ENCODE assay signal across 9 cellular contexts in the genomic region with DNA sequence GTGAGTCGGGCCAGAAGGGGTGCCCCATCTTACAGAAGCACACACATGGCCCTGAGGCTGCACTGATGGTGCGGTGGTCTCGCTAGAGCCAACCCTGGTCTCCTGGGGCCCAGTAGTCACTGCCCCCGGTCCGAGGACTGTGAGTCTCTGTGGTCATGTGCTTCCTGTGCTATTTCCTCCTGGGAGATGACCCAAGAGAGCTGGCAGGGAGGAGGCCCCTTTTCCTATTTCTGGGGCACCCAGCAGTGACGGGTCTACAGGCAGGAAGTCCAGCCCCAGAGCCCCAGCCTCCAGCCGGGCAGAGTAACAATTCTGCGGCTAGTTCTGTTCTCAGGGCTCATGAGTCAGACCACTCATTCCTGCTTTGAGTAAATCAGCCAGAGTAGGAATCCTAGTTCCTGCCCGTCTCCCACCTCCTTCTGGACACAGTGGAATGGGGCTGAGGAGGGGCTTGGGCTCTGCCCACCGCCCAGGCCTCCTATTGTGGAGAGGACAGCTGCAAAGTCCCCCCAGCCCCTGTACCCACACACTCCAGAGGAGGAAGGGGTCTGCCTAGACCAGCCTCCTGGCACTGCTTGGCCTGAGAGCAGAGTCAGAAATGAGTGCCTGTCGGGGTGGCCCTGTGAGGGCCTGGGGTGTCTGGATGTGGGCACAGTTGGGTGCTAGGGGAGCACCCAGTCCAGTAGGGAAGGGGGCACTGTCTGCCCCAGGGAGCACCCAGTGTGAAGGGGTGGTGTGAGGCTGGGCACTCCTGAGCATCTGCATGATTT.
DNase-seq lines count a peak whose midpoint lies in the region; ATAC-seq and TF ChIP-seq lines count a peak whose summit lies in the region.
"Had no signal": no experiment of that assay in that cellular context is flagged by ENCODE, and none has a peak within 500 bp of the region (broad histone marks: within the 10 kb centered on the region; RNA-seq: fewer than 3 reads in every experiment).

No MANE protein-coding gene starts in this region.

- H3K4me3 ChIP-seq in OCI-LY7 (ENCODE audit: low read depth, low read length, poor library complexity, severe bottlenecking): no peak overlapping the region

- no peaks in the 10 kb centered on the region for H3K27me3 Mint-ChIP-seq in dendritic cell treated with granulocyte-macrophage colony-stimulating factor and Interleukin-4, amounts not matched to agents 40 ng/mL and 50 ng/mL, for 4 days

- peak overlapping the region; percentile 49 for H3K4me2 ChIP-seq in OCI-LY7 (ENCODE audit: low read length)

- H3K9me3 Mint-ChIP-seq in dendritic cell treated with granulocyte-macrophage colony-stimulating factor and Interleukin-4, amounts not matched to agents 40 ng/mL and 50 ng/mL, for 4 days: no peaks in the 10 kb centered on the region

- POLR2A ChIA-PET in OCI-LY7 (lab: Charles Lee): interaction anchor here (1.0 to 1.6 kb wide), 3 partner anchors 16 to 22 kb away, joined by 4 to 5 read pairs (median 4); no protein-coding TSS in a partner anchor

- ATAC-seq in HG02852 (IDR thresholded peaks at IDR 0.05; ENCODE audit: unreplicated experiment): peak; percentile 89

- H3K4me1 Mint-ChIP-seq in dendritic cell treated with granulocyte-macrophage colony-stimulating factor and Interleukin-4, amounts not matched to agents 40 ng/mL and 50 ng/mL, for 4 days (ENCODE audit: low read depth): peaks cover 99% of the 10 kb centered on the region

- peaks cover 81% of the 10 kb centered on the region for H3K36me3 Mint-ChIP-seq in dendritic cell treated with granulocyte-macrophage colony-stimulating factor and Interleukin-4, amounts not matched to agents 40 ng/mL and 50 ng/mL, for 4 days (ENCODE audit: low read depth)

- H3K9me3 ChIP-seq in OCI-LY7 (ENCODE audit: low read length): no peaks in the 10 kb centered on the region

- peaks cover 13% of the 10 kb centered on the region; the same call in 1 of the 2 replicates for H3K36me3 ChIP-seq in OCI-LY7 (ENCODE audit: insufficient read depth, low read length)

- no peak overlapping the region for H2AFZ ChIP-seq in OCI-LY7 (ENCODE audit: low read length)

- no peak for TF ChIP-seq CTCF in OCI-LY7 (conservative IDR thresholded peaks at IDR 0.05; ENCODE audit: low read length)

- CTCF ChIA-PET in OCI-LY7 (lab: Charles Lee; ENCODE audit: unreplicated experiment): no interaction called here

- H3K4me1 ChIP-seq in OCI-LY7 (ENCODE audit: insufficient read depth, low read length, poor library complexity, severe bottlenecking): peaks cover 40% of the 10 kb centered on the region

- BruUV-seq in OCI-LY7 (replicated peaks; lab: Mats Ljungman, UMichigan): no TSS peak

- H3K27ac ChIP-seq in OCI-LY7 (ENCODE audit: low read depth, low read length, poor library complexity, severe bottlenecking): peak overlapping the region; percentile 7
- H3K27ac ChIP-seq: 22Rv1 had no signal

- peaks cover 15% of the 10 kb centered on the region for H4K20me1 ChIP-seq in OCI-LY7 (ENCODE audit: insufficient read depth, low read length)

- H3K27ac Mint-ChIP-seq in dendritic cell treated with granulocyte-macrophage colony-stimulating factor and Interleukin-4, amounts not matched to agents 40 ng/mL and 50 ng/mL, for 4 days: peak overlapping the region; percentile 91

- DNase-seq in NK-92 treated with Interleukin-12 subunit alpha and Interleukin-12 subunit beta, amount 100 ng/mL, for 24 hours (lab: John Stamatoyannopoulos, UW): peak; percentile 50
- DNase-seq in NK-92 (lab: John Stamatoyannopoulos, UW; ENCODE audit: unreplicated experiment): no peak
- peak; percentile 45 for DNase-seq in OCI-LY7 (ENCODE audit: low spot score)
- peak; percentile 58 for DNase-seq in midbrain (lab: John Stamatoyannopoulos, UW)
- peak; percentile 70 for DNase-seq in ureter (ENCODE audit: low spot score)
- DNase-seq in activated effector memory CD4-positive, alpha-beta T cell treated with Interleukin-2 at 50 U/mL for 16 hours: no peak

- H3K4me3 Mint-ChIP-seq in dendritic cell treated with granulocyte-macrophage colony-stimulating factor and Interleukin-4, amounts not matched to agents 40 ng/mL and 50 ng/mL, for 4 days: peak overlapping the region; percentile 57

- no peaks in the 10 kb centered on the region for H3K9me2 ChIP-seq in OCI-LY7 (ENCODE audit: insufficient read depth, low read length)

- intact Hi-C loops in OCI-LY7 (cut with micrococcal nuclease; ENCODE audit: unreplicated experiment): loop anchor here (2.0 kb wide), 1 partner anchor 18 kb away; no protein-coding TSS in a partner anchor
- intact Hi-C loops in dendritic cell treated with granulocyte-macrophage colony-stimulating factor and Interleukin-4, amounts not matched to agents 40 ng/mL and 50 ng/mL, for 4 days (cut with micrococcal nuclease): loop anchor here (2.0 kb wide), 2 partner anchors 16 to 20 kb away; no protein-coding TSS in a partner anchor

- H3K79me2 ChIP-seq in OCI-LY7 (ENCODE audit: insufficient read depth, low read depth, low read length): peaks cover 35% of the 10 kb centered on the region; the same call in 1 of the 2 replicates

Comparison
In these comparisons a context has a peak if more than half of its experiments do, and no peak if none do; other contexts are left out.
1. DNase-seq: peak in NK-92 treated with Interleukin-12 subunit alpha and Interleukin-12 subunit beta, amount 100 ng/mL, for 24 hours (single experiment), OCI-LY7 (single experiment), midbrain (single experiment) and ureter (single experiment); none in NK-92 (single experiment) and activated effector memory CD4-positive, alpha-beta T cell treated with Interleukin-2 at 50 U/mL for 16 hours (single experiment).